1 cellular context compared by ENCODE assay signal in the genomic region with DNA sequence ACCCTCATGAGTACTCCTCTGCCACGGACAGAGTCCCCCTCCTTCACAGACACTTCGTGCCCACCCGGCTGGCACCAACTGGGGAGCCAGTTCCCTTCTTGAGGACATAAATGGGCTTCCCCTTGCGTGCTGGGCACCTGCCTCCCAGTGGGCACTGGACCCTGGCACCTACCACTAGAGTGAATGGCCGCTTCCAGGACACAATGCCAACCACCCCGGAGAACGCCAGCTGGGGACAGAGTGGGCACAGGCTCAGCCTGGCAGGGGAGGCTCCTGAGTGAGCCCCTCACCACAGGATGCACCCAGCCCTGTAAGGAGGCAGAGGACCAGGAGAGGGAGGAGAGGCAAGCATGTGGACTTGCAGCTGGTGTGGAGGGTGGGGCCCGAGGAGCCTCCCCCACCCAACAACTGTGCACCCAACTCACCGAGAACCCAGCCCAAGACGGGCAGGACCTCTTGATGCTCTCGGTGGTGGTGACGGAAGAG.
TF ChIP-seq lines count a peak whose summit lies in the region.

No MANE protein-coding gene starts in this region.

TF ChIP-seq in neural cell, 6 proteins besides CTCF, POLR2A, EP300 and RAD21 (continued from another document):
- TF ChIP-seq, protein P1, sequence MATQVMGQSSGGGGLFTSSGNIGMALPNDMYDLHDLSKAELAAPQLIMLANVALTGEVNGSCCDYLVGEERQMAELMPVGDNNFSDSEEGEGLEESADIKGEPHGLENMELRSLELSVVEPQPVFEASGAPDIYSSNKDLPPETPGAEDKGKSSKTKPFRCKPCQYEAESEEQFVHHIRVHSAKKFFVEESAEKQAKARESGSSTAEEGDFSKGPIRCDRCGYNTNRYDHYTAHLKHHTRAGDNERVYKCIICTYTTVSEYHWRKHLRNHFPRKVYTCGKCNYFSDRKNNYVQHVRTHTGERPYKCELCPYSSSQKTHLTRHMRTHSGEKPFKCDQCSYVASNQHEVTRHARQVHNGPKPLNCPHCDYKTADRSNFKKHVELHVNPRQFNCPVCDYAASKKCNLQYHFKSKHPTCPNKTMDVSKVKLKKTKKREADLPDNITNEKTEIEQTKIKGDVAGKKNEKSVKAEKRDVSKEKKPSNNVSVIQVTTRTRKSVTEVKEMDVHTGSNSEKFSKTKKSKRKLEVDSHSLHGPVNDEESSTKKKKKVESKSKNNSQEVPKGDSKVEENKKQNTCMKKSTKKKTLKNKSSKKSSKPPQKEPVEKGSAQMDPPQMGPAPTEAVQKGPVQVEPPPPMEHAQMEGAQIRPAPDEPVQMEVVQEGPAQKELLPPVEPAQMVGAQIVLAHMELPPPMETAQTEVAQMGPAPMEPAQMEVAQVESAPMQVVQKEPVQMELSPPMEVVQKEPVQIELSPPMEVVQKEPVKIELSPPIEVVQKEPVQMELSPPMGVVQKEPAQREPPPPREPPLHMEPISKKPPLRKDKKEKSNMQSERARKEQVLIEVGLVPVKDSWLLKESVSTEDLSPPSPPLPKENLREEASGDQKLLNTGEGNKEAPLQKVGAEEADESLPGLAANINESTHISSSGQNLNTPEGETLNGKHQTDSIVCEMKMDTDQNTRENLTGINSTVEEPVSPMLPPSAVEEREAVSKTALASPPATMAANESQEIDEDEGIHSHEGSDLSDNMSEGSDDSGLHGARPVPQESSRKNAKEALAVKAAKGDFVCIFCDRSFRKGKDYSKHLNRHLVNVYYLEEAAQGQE (IDR thresholded peaks at IDR 0.05; ENCODE audit: borderline replicate concordance): no peak
- TF ChIP-seq EZH2 (IDR thresholded peaks at IDR 0.05; ENCODE audit: borderline replicate concordance, insufficient read depth, low read length, poor library complexity, severe bottlenecking): no peak
- TF ChIP-seq POLR2AphosphoS5 (IDR thresholded peaks at IDR 0.05): no peak
- no peak for TF ChIP-seq SMC3 (conservative IDR thresholded peaks at IDR 0.05; ENCODE audit: poor library complexity)
TF ChIP-seq in neural cell: peak in this region for 0.
